1 cellular context compared by ENCODE assay signal in genomic region chr6:156933201-156934053, GRCh38.
TF ChIP-seq lines count a peak whose summit lies in the region.

No MANE protein-coding gene starts in this region.

TF ChIP-seq in HepG2, 621 proteins besides CTCF, POLR2A, EP300 and RAD21 (continued from another document and continues in another):
- no peak for TF ChIP-seq PLSCR1 (CRISPR knock-in tag; IDR thresholded peaks at IDR 0.05; ENCODE audit: borderline replicate concordance)
- peak; percentile 74; the same call in 1 of the 2 replicates for TF ChIP-seq IKZF5 (CRISPR knock-in tag; IDR thresholded peaks at IDR 0.05)
- TF ChIP-seq DR1 (CRISPR knock-in tag; IDR thresholded peaks at IDR 0.05) = no peak
- TF ChIP-seq ZNF337 (CRISPR knock-in tag; IDR thresholded peaks at IDR 0.05; ENCODE audit: borderline replicate concordance, low read depth) = peak; percentile 20; the same call in 1 of the 2 replicates
- TF ChIP-seq BCL3 (CRISPR knock-in tag; IDR thresholded peaks at IDR 0.05) = no peak
- TF ChIP-seq NFYC (CRISPR knock-in tag; IDR thresholded peaks at IDR 0.05) = no peak
- TF ChIP-seq HNF4A (CRISPR knock-in tag; IDR thresholded peaks at IDR 0.05) = peak; percentile 73
- TF ChIP-seq MED8 (CRISPR knock-in tag; IDR thresholded peaks at IDR 0.05; ENCODE audit: insufficient replicate concordance) = no peak
- peak; percentile 64; the same call in 1 of the 2 replicates for TF ChIP-seq ZNF646 (CRISPR knock-in tag; IDR thresholded peaks at IDR 0.05)
- TF ChIP-seq ZNF609 (CRISPR knock-in tag; IDR thresholded peaks at IDR 0.05; ENCODE audit: borderline replicate concordance) = peak; percentile 57; the same call in 1 of the 2 replicates
- TF ChIP-seq ZFYVE20 (CRISPR knock-in tag; IDR thresholded peaks at IDR 0.05; ENCODE audit: borderline replicate concordance, low read depth) = 0 out of 2 replicates have a peak, but pooled peaks have one; percentile 31
- 0 out of 2 replicates have a peak, but pooled peaks have one; percentile 9 for TF ChIP-seq ARID2 (CRISPR knock-in tag; IDR thresholded peaks at IDR 0.05; ENCODE audit: borderline replicate concordance)
- TF ChIP-seq ZSCAN31 (CRISPR knock-in tag; IDR thresholded peaks at IDR 0.05; ENCODE audit: low read depth) = no peak
- TF ChIP-seq CCDC6 (CRISPR knock-in tag; IDR thresholded peaks at IDR 0.05) = peak; percentile 90
- TF ChIP-seq LRRFIP1 (CRISPR knock-in tag; conservative IDR thresholded peaks at IDR 0.05) = no peak
- TF ChIP-seq IRF1 (CRISPR knock-in tag; IDR thresholded peaks at IDR 0.05; ENCODE audit: low read depth) = no peak
- no peak for TF ChIP-seq FOXK1 (CRISPR knock-in tag; IDR thresholded peaks at IDR 0.05; ENCODE audit: borderline replicate concordance, low read depth)
- TF ChIP-seq NCOA5 (CRISPR knock-in tag; IDR thresholded peaks at IDR 0.05) = no peak
- peak; percentile 68; the same call in 1 of the 2 replicates for TF ChIP-seq ZNF264 (CRISPR knock-in tag; IDR thresholded peaks at IDR 0.05)
- TF ChIP-seq ZNF230 (CRISPR knock-in tag; IDR thresholded peaks at IDR 0.05) = no peak
- TF ChIP-seq HNF1A (IDR thresholded peaks at IDR 0.05; ENCODE audit: low read depth) = 0 out of 2 replicates have a peak, but pooled peaks have one; percentile 16
- TF ChIP-seq HNF1A (CRISPR knock-in tag; IDR thresholded peaks at IDR 0.05; ENCODE audit: borderline replicate concordance) = peak; percentile 12; the same call in 1 of the 2 replicates
- no peak for TF ChIP-seq E2F1 (CRISPR knock-in tag; IDR thresholded peaks at IDR 0.05)
